8 cellular contexts compared by ENCODE assay signal in the genomic region with DNA sequence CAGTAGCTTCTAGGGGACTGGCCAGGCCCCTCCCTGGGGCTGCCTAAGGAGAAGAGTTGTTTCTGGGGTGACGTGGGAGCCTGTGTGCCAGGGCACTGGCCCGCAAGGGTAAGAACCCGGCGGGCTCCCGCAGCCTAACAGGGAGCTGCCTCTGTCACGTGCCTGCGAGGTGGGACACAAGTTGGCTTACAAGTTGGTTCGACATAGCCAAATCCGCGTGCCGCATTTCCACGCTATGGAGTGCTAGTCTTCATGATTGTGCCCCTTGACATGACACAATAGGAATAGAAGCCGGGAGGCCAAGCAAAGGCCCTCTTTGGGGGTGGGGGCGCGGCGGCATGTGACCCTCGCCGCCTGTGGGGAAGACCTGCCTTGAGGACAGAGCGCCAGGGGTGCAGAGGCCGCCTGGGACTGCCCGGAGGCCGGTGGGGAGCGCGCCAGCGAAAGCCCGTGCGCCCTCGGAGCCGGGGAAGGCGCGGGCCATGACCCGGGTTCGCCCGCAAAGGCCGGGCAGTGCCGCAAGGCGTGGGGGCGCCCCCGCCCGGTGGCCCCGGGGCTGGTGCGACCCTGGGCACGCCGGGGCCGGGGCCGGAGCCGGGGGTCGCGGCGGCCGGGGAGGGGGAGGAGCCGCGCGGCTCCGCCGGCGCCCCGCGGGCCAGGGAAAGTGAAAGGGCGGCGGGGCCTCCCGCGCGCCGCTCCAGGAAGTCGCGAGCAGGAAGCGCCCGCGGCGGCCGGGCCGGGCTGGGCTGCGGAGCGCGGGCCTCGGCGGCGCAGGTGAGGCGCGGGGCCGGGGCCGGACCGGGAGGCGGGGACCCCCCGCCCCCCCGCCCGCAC. TPM values are rescaled to one million over a fixed set of nuclear protein-coding genes. Genes with fewer than 3 reads are reported as not detected.
DNase-seq lines count a peak whose midpoint lies in the region; ATAC-seq, FAIRE-seq and TF ChIP-seq lines count a peak whose summit lies in the region.

A gene (plus strand): TSS at position 702 of the 834 bp plus-strand sequence. CDS start 4,603 bp downstream, outside the sequence.

- H3K4me1 Mint-ChIP-seq in central memory CD8-positive, alpha-beta T cell: peaks cover 46% of the 10 kb centered on the region
- H3K4me1 Mint-ChIP-seq in stimulated activated naive B cell treated with anti-CD40 and anti-IgM and Interleukin-4, amounts not matched to agents 10 μg/mL and 1 μg/mL and 100 μg/mL, for 72 hours: peaks cover 17 to 45% of the 10 kb centered on the region in 2 donors

- no peaks in the 10 kb centered on the region for H3K27me3 ChIP-seq in left lung

- peak within 1 kb of the TSS; percentile 90 for H3K27ac Mint-ChIP-seq in central memory CD8-positive, alpha-beta T cell (ENCODE audit: low read depth)
- H3K27ac Mint-ChIP-seq in stimulated activated naive B cell treated with anti-CD40 and anti-IgM and Interleukin-4, amounts not matched to agents 10 μg/mL and 1 μg/mL and 100 μg/mL, for 72 hours: peak within 1 kb of the TSS; percentile 94

- no peaks in the 10 kb centered on the region for H3K9me3 ChIP-seq in left lung

- no peaks in the 10 kb centered on the region for H3K36me3 ChIP-seq in left lung

- FAIRE-seq in D721Med (lab: Jason Lieb, UNC): no peak

- TF ChIP-seq CTCF in left lung (IDR thresholded peaks at IDR 0.05) (no peak), D721Med (IDR thresholded peaks at IDR 0.05; ENCODE audit: insufficient read depth, missing control alignments) (no peak)

- H3K4me3 Mint-ChIP-seq in central memory CD8-positive, alpha-beta T cell: peak within 1 kb of the TSS; percentile 90
- peak within 1 kb of the TSS; percentile 87 to 89 for H3K4me3 Mint-ChIP-seq in stimulated activated naive B cell treated with anti-CD40 and anti-IgM and Interleukin-4, amounts not matched to agents 10 μg/mL and 1 μg/mL and 100 μg/mL, for 72 hours

- no peaks in the 10 kb centered on the region for H3K9me3 Mint-ChIP-seq in central memory CD8-positive, alpha-beta T cell
- no peaks in the 10 kb centered on the region for H3K9me3 Mint-ChIP-seq in stimulated activated naive B cell treated with anti-CD40 and anti-IgM and Interleukin-4, amounts not matched to agents 10 μg/mL and 1 μg/mL and 100 μg/mL, for 72 hours

- peak within 1 kb of the TSS; percentile 82 to 87 for H3K27ac ChIP-seq in left lung

- no peaks in the 10 kb centered on the region for H3K27me3 Mint-ChIP-seq in central memory CD8-positive, alpha-beta T cell
- H3K27me3 Mint-ChIP-seq in stimulated activated naive B cell treated with anti-CD40 and anti-IgM and Interleukin-4, amounts not matched to agents 10 μg/mL and 1 μg/mL and 100 μg/mL, for 72 hours: no peaks in the 10 kb centered on the region

- peaks cover 4 to 34% of the 10 kb centered on the region in 2 donors for H3K4me1 ChIP-seq in left lung

- intact Hi-C loops in left lung (cut with DNase I): no loop called here

- peak within 1 kb of the TSS; percentile 71 to 94 for H3K4me3 ChIP-seq in left lung

- peak; percentile 44 for ATAC-seq in HG02623 (IDR thresholded peaks at IDR 0.05; ENCODE audit: unreplicated experiment)
- peak; percentile 71 for ATAC-seq in central memory CD8-positive, alpha-beta T cell (replicated peaks; ENCODE audit: extremely low read depth, poor library complexity, severe bottlenecking)
- peak; percentile 19 for ATAC-seq in left lung
- peak; percentile 63 to 69 for ATAC-seq in stimulated activated naive B cell treated with anti-CD40 and anti-IgM and Interleukin-4, amounts not matched to agents 10 μg/mL and 1 μg/mL and 100 μg/mL, for 72 hours (replicated peaks)

- peaks cover 14% of the 10 kb centered on the region for H3K36me3 Mint-ChIP-seq in central memory CD8-positive, alpha-beta T cell (ENCODE audit: insufficient read depth)
- peaks cover 19 to 22% of the 10 kb centered on the region in 2 donors for H3K36me3 Mint-ChIP-seq in stimulated activated naive B cell treated with anti-CD40 and anti-IgM and Interleukin-4, amounts not matched to agents 10 μg/mL and 1 μg/mL and 100 μg/mL, for 72 hours

- DNase-seq in NCI-H1417 (lab: John Stamatoyannopoulos, UW) (peak in 2 of 3 experiments; percentile 77 to 78), NCI-H1417 treated with DMSO at 0.1 percent for 48 hours (lab: John Stamatoyannopoulos, UW) (no peak), SW480 (ENCODE audit: low spot score) (peak; percentile 27), left lung (peak in 1 of 2 donors; percentile 91), D721Med (ENCODE audit: insufficient read length, low spot score) (no peak)
- no peak for DNase-seq in central memory CD8-positive, alpha-beta T cell (ENCODE audit: low spot score in 2 of 2)
- DNase-seq in stimulated activated naive B cell treated with anti-CD40 and anti-IgM and Interleukin-4, amounts not matched to agents 10 μg/mL and 1 μg/mL and 100 μg/mL, for 72 hours: peak; percentile 28

RNA-seq across cellular contexts. Expression of the gene that starts here (rescaled TPM):
- 10 to 100 TPM; 22.4 to 26.8 TPM for total RNA-seq in left lung

Comparison
In these comparisons a context has a peak if more than half of its experiments do, and no peak if none do; other contexts are left out.
1. DNase-seq: peak in NCI-H1417 (2 of 3), SW480 (single experiment) and stimulated activated naive B cell treated with anti-CD40 and anti-IgM and Interleukin-4, amounts not matched to agents 10 μg/mL and 1 μg/mL and 100 μg/mL, for 72 hours (single experiment); none in NCI-H1417 treated with DMSO at 0.1 percent for 48 hours (single experiment), central memory CD8-positive, alpha-beta T cell (0 of 2) and D721Med (single experiment).
2. ATAC-seq: peak in every context shown above with its lines; median percentile 71 in central memory CD8-positive, alpha-beta T cell; 66 in stimulated activated naive B cell treated with anti-CD40 and anti-IgM and Interleukin-4, amounts not matched to agents 10 μg/mL and 1 μg/mL and 100 μg/mL, for 72 hours; 44 in HG02623; 19 in left lung.